In the genomic region with DNA sequence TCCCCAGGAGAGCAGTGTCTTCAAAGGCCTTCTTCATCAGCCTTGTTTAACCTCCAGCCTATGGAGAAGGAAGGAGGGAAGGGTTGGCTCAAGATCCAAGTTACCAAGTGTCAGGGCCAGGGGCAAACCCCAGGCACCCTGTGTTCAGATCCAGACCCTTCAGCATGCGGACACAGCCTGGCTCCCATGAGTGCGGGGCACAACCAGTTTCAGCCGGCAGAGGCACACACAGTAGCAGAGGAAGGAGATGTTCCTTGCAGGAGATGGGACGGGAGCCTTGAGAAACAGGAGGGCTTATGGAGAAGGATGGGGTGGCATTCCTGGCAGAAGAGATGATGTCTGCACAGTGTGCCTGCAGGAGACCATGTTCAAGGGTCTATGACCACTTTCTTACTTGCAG, we compare ENCODE assay signal across 20 cellular contexts.
DNase-seq lines count a peak whose midpoint lies in the region; ATAC-seq and TF ChIP-seq lines count a peak whose summit lies in the region.
"Had no signal": no experiment of that assay in that cellular context is flagged by ENCODE, and none has a peak within 500 bp of the region (broad histone marks: within the 10 kb centered on the region; RNA-seq: fewer than 3 reads in every experiment).

No MANE protein-coding gene starts in this region.

- no peak overlapping the region for H3K4me2 ChIP-seq in OCI-LY7 (ENCODE audit: low read length)
- H3K4me2 ChIP-seq: GM23338 had no signal

- H3K79me2 ChIP-seq in OCI-LY7 (ENCODE audit: insufficient read depth, low read depth, low read length): no peaks in the 10 kb centered on the region

- H3K36me3 Mint-ChIP-seq in activated CD4-positive, alpha-beta T cell treated with anti-CD3 and anti-CD28 coated beads for 36 hours (ENCODE audit: low read depth): peaks cover 35% of the 10 kb centered on the region
- peaks cover 17% of the 10 kb centered on the region for H3K36me3 Mint-ChIP-seq in activated naive CD8-positive, alpha-beta T cell
- peaks cover 37% of the 10 kb centered on the region for H3K36me3 Mint-ChIP-seq in activated naive CD8-positive, alpha-beta T cell treated with anti-CD3 and anti-CD28 coated beads for 36 hours
- peaks cover 38% of the 10 kb centered on the region for H3K36me3 Mint-ChIP-seq in activated naive CD8-positive, alpha-beta T cell treated with anti-CD3 and anti-CD28 coated beads, Interleukin-2, amount 50 U/mL, for 24 hours (ENCODE audit: low read depth)

- H4K20me1 ChIP-seq in OCI-LY7 (ENCODE audit: insufficient read depth, low read length): no peaks in the 10 kb centered on the region

- TF ChIP-seq CTCF in OCI-LY7 (conservative IDR thresholded peaks at IDR 0.05; ENCODE audit: low read length): no peak

- peak overlapping the region; percentile 15 for H3K27ac Mint-ChIP-seq in activated CD4-positive, alpha-beta T cell treated with anti-CD3 and anti-CD28 coated beads for 36 hours
- peak overlapping the region; percentile 73 for H3K27ac Mint-ChIP-seq in activated naive CD8-positive, alpha-beta T cell
- no peak overlapping the region for H3K27ac Mint-ChIP-seq in activated naive CD8-positive, alpha-beta T cell treated with anti-CD3 and anti-CD28 coated beads for 36 hours
- H3K27ac Mint-ChIP-seq in activated naive CD8-positive, alpha-beta T cell treated with anti-CD3 and anti-CD28 coated beads, Interleukin-2, amount 50 U/mL, for 24 hours: peak overlapping the region; percentile 16
- H3K27ac Mint-ChIP-seq: GM23338 had no signal

- H3K27me3 Mint-ChIP-seq in activated CD4-positive, alpha-beta T cell treated with anti-CD3 and anti-CD28 coated beads for 36 hours: no peaks in the 10 kb centered on the region
- no peaks in the 10 kb centered on the region for H3K27me3 Mint-ChIP-seq in activated naive CD8-positive, alpha-beta T cell
- H3K27me3 Mint-ChIP-seq in activated naive CD8-positive, alpha-beta T cell treated with anti-CD3 and anti-CD28 coated beads for 36 hours: no peaks in the 10 kb centered on the region
- H3K27me3 Mint-ChIP-seq in activated naive CD8-positive, alpha-beta T cell treated with anti-CD3 and anti-CD28 coated beads, Interleukin-2, amount 50 U/mL, for 24 hours: peaks cover 1% of the 10 kb centered on the region
- H3K27me3 Mint-ChIP-seq: CD4-positive, alpha-beta T cell had no signal

- H3K27ac ChIP-seq in OCI-LY7 (ENCODE audit: low read depth, low read length, poor library complexity, severe bottlenecking): no peak overlapping the region
- H3K27ac ChIP-seq: HL-60 had no signal

- peaks cover 43% of the 10 kb centered on the region for H3K4me1 Mint-ChIP-seq in activated CD4-positive, alpha-beta T cell treated with anti-CD3 and anti-CD28 coated beads for 36 hours
- H3K4me1 Mint-ChIP-seq in activated naive CD8-positive, alpha-beta T cell (ENCODE audit: low read depth): peaks cover 40% of the 10 kb centered on the region
- H3K4me1 Mint-ChIP-seq in activated naive CD8-positive, alpha-beta T cell treated with anti-CD3 and anti-CD28 coated beads for 36 hours: peaks cover 35% of the 10 kb centered on the region
- H3K4me1 Mint-ChIP-seq in activated naive CD8-positive, alpha-beta T cell treated with anti-CD3 and anti-CD28 coated beads, Interleukin-2, amount 50 U/mL, for 24 hours: peaks cover 48% of the 10 kb centered on the region

- H3K4me3 Mint-ChIP-seq in activated CD4-positive, alpha-beta T cell treated with anti-CD3 and anti-CD28 coated beads for 36 hours: no peak overlapping the region
- H3K4me3 Mint-ChIP-seq in activated naive CD8-positive, alpha-beta T cell: no peak overlapping the region
- H3K4me3 Mint-ChIP-seq in activated naive CD8-positive, alpha-beta T cell treated with anti-CD3 and anti-CD28 coated beads for 36 hours: no peak overlapping the region
- no peak overlapping the region for H3K4me3 Mint-ChIP-seq in activated naive CD8-positive, alpha-beta T cell treated with anti-CD3 and anti-CD28 coated beads, Interleukin-2, amount 50 U/mL, for 24 hours
- H3K4me3 Mint-ChIP-seq: CD4-positive, alpha-beta T cell; GM23338 had no signal

- POLR2A ChIA-PET in activated CD4-positive, alpha-beta T cell treated with anti-CD3 and anti-CD28 coated beads for 36 hours (lab: Charles Lee): no interaction called here
- POLR2A ChIA-PET in OCI-LY7 (lab: Charles Lee): no interaction called here

- H2AFZ ChIP-seq in OCI-LY7 (ENCODE audit: low read length): no peak overlapping the region
- H2AFZ ChIP-seq: GM23338 had no signal

- no peaks in the 10 kb centered on the region for H3K36me3 ChIP-seq in OCI-LY7 (ENCODE audit: insufficient read depth, low read length)

- H3K9me2 ChIP-seq in OCI-LY7 (ENCODE audit: insufficient read depth, low read length): no peaks in the 10 kb centered on the region

- H3K4me1 ChIP-seq in OCI-LY7 (ENCODE audit: insufficient read depth, low read length, poor library complexity, severe bottlenecking): peaks cover 7% of the 10 kb centered on the region
- H3K4me1 ChIP-seq: Caco-2 had no signal

- intact Hi-C loops in activated CD4-positive, alpha-beta T cell treated with anti-CD3 and anti-CD28 coated beads for 36 hours (cut with DNase I, micrococcal nuclease): no loop called here
- intact Hi-C loops in OCI-LY7 (cut with micrococcal nuclease; ENCODE audit: unreplicated experiment): no loop called here

- no peaks in the 10 kb centered on the region for H3K9me3 ChIP-seq in OCI-LY7 (ENCODE audit: low read length)
- H3K9me3 ChIP-seq: Caco-2 had no signal

- ATAC-seq in activated CD4-positive, alpha-beta T cell treated with anti-CD3 and anti-CD28 coated beads for 36 hours: no peak
- no peak for ATAC-seq in activated naive CD8-positive, alpha-beta T cell treated with anti-CD3 and anti-CD28 coated beads, Interleukin-2, amount 50 U/mL, for 24 hours
- no peak for ATAC-seq in GM19035 (IDR thresholded peaks at IDR 0.05; ENCODE audit: unreplicated experiment)
- ATAC-seq: GM23338, Panc1 had no signal

- no peak for DNase-seq in activated CD4-positive, alpha-beta T cell treated with anti-CD3 and anti-CD28 coated beads for 36 hours
- DNase-seq in activated CD4-positive, alpha-beta T cell treated with anti-CD3 and anti-CD28 coated beads for 1 hour: no peak
- no peak for DNase-seq in activated naive CD8-positive, alpha-beta T cell treated with anti-CD3 and anti-CD28 coated beads for 36 hours
- DNase-seq in activated naive CD8-positive, alpha-beta T cell treated with anti-CD3 and anti-CD28 coated beads, Interleukin-2, amount 50 U/mL, for 24 hours: no peak
- DNase-seq in SIG-M5 (lab: John Stamatoyannopoulos, UW): no peak
- no peak for DNase-seq in OCI-LY7 (ENCODE audit: low spot score)
- DNase-seq: 8988T; Caco-2; CD4-positive, alpha-beta T cell; GF-D8; HCEC 1CT; NCI-H1417 treated with DMSO at 0.1 percent for 48 hours; NCI-H187 treated with DMSO at 0.1 percent for 48 hours; NCI-H345; NCI-H524 treated with DMSO at 0.1 percent for 48 hours had no signal

- CTCF ChIA-PET in activated CD4-positive, alpha-beta T cell treated with anti-CD3 and anti-CD28 coated beads for 36 hours (lab: Charles Lee): no interaction called here
- CTCF ChIA-PET in OCI-LY7 (lab: Charles Lee; ENCODE audit: unreplicated experiment): no interaction called here

- no peaks in the 10 kb centered on the region for H3K9me3 Mint-ChIP-seq in activated CD4-positive, alpha-beta T cell treated with anti-CD3 and anti-CD28 coated beads for 36 hours (ENCODE audit: low read depth)
- no peaks in the 10 kb centered on the region for H3K9me3 Mint-ChIP-seq in activated naive CD8-positive, alpha-beta T cell (ENCODE audit: low read depth)
- no peaks in the 10 kb centered on the region for H3K9me3 Mint-ChIP-seq in activated naive CD8-positive, alpha-beta T cell treated with anti-CD3 and anti-CD28 coated beads for 36 hours
- no peaks in the 10 kb centered on the region for H3K9me3 Mint-ChIP-seq in activated naive CD8-positive, alpha-beta T cell treated with anti-CD3 and anti-CD28 coated beads, Interleukin-2, amount 50 U/mL, for 24 hours
- H3K9me3 Mint-ChIP-seq: CD4-positive, alpha-beta T cell; GM23338 had no signal

- BruUV-seq in OCI-LY7 (replicated peaks; lab: Mats Ljungman, UMichigan): no TSS peak

- no peak overlapping the region for H3K4me3 ChIP-seq in OCI-LY7 (ENCODE audit: low read depth, low read length, poor library complexity, severe bottlenecking)
- H3K4me3 ChIP-seq: GM23338 had no signal
